ENCODE assay signal across 16 cellular contexts in the genomic region with DNA sequence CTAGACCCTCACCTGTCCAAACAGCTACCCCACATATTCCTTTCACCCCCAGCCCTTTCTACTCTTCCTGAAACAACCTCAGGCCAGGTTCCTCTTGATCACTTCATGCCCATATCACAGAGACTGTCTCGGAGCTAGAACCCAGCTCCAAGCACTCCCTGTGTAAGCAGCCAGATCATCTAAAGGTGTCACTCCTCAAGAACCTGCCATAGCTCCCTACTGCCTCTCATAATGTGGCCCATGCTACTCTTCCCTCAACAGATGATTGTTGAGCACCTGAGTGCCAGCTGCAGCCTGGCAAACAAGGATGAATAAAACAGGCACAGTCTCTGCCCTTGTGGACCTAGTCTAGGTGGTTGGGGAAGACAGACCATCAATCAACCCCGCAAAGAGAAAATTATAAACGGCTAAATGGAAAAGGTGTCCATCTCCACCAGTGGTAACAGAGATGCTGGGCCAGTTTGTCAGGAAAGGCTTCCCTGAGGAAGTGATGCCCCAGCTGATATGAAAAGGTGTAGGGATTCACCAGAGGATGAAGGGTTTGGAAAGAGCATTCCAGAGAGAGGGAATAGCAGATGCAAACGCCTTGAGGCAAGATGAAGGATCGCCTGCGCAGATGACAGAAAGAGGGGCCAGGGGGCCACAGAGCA. TPM values are rescaled to one million over a fixed set of nuclear protein-coding genes. Genes with fewer than 3 reads are reported as not detected.
DNase-seq lines count a peak whose midpoint lies in the region; TF ChIP-seq lines count a peak whose summit lies in the region.
"Had no signal": no experiment of that assay in that cellular context is flagged by ENCODE, and none has a peak within 500 bp of the region (broad histone marks: within the 10 kb centered on the region; RNA-seq: fewer than 3 reads in every experiment).

No MANE protein-coding gene starts in this region.

- H3K4me1 ChIP-seq in skeletal muscle satellite cell (ENCODE audit: control insufficient read depth, insufficient read depth, low read length) (peaks cover 29% of the 10 kb centered on the region), GM23248 (ENCODE audit: insufficient read depth) (no peaks in the 10 kb centered on the region)
- H3K4me1 ChIP-seq: colonic mucosa had no signal

- TF ChIP-seq CTCF in SU-DHL-6 (IDR thresholded peaks at IDR 0.05; ENCODE audit: insufficient read depth, low read length, poor library complexity, severe bottlenecking) = no peak

- H3K9ac ChIP-seq in SU-DHL-6 (ENCODE audit: low read length) (peak overlapping the region; percentile 22), skeletal muscle satellite cell (ENCODE audit: low read depth, low read length) (no peak overlapping the region), GM23248 (no peak overlapping the region)

- no peak overlapping the region for H3K4me3 Mint-ChIP-seq in activated T-cell treated with anti-CD3 and anti-CD28 coated beads, Interleukin-2, amount 50 U/mL, for 24 hours
- peak overlapping the region; percentile 36 to 81 (median 48) for H3K4me3 Mint-ChIP-seq in immature natural killer cell
- H3K4me3 Mint-ChIP-seq: activated naive CD4-positive, alpha-beta T cell treated with anti-CD3 and anti-CD28 coated beads, Interleukin-2, amount 10 ng/mL, durations not matched to agents 7 days and 5 days had no signal

- no peak overlapping the region for H2AFZ ChIP-seq in SU-DHL-6 (ENCODE audit: low read depth, low read length, severe bottlenecking)
- H2AFZ ChIP-seq in GM23248 = no peak overlapping the region

- no peak for DNase-seq in activated T-cell treated with anti-CD3 and anti-CD28 coated beads, Interleukin-2, amount 50 U/mL, for 24 hours
- DNase-seq in activated T-cell treated with anti-CD3 and anti-CD28 coated beads, Interleukin-2, amount 50 U/mL, for 48 hours = no peak
- DNase-seq in immature natural killer cell = no peak
- no peak for DNase-seq in occipital lobe (lab: John Stamatoyannopoulos, UW)
- DNase-seq in DMS 273 treated with DMSO at 0.1 percent for 48 hours (lab: John Stamatoyannopoulos, UW) = no peak
- DNase-seq in GM23248 = no peak
- DNase-seq: activated CD8-positive, alpha-beta memory T cell treated with anti-CD3 and anti-CD28 coated beads for 24 hours; activated naive CD4-positive, alpha-beta T cell treated with anti-CD3 and anti-CD28 coated beads, Interleukin-2, amount 10 ng/mL, durations not matched to agents 7 days and 5 days; colonic mucosa; NCI-H345; ovary; Peyer's patch had no signal

- no peaks in the 10 kb centered on the region for H3K9me3 Mint-ChIP-seq in activated T-cell treated with anti-CD3 and anti-CD28 coated beads, Interleukin-2, amount 50 U/mL, for 24 hours
- no peaks in the 10 kb centered on the region for H3K9me3 Mint-ChIP-seq in immature natural killer cell
- H3K9me3 Mint-ChIP-seq: activated naive CD4-positive, alpha-beta T cell treated with anti-CD3 and anti-CD28 coated beads, Interleukin-2, amount 10 ng/mL, durations not matched to agents 7 days and 5 days had no signal

- H3K4me3 ChIP-seq in SU-DHL-6 (ENCODE audit: insufficient read depth, low read length, poor library complexity, severe bottlenecking) (no peak overlapping the region), skeletal muscle satellite cell (ENCODE audit: low read length) (no peak overlapping the region), GM23248 (no peak overlapping the region)
- H3K4me3 ChIP-seq: colonic mucosa, ovary, Peyer's patch had no signal

- peak overlapping the region; percentile 46 for H3K27ac Mint-ChIP-seq in activated T-cell treated with anti-CD3 and anti-CD28 coated beads, Interleukin-2, amount 50 U/mL, for 24 hours
- peak overlapping the region; percentile 65 to 88 (median 83) for H3K27ac Mint-ChIP-seq in immature natural killer cell
- H3K27ac Mint-ChIP-seq: activated naive CD4-positive, alpha-beta T cell treated with anti-CD3 and anti-CD28 coated beads, Interleukin-2, amount 10 ng/mL, durations not matched to agents 7 days and 5 days had no signal

- peaks cover 6% of the 10 kb centered on the region; the same call in 1 of the 2 replicates for H3K36me3 ChIP-seq in SU-DHL-6 (ENCODE audit: low read length)
- H3K36me3 ChIP-seq in skeletal muscle satellite cell (ENCODE audit: insufficient read depth, low read length) = no peaks in the 10 kb centered on the region
- no peaks in the 10 kb centered on the region for H3K36me3 ChIP-seq in GM23248 (ENCODE audit: low read depth)
- H3K36me3 ChIP-seq: colonic mucosa, ovary, Peyer's patch had no signal

- H3K27me3 Mint-ChIP-seq in activated T-cell treated with anti-CD3 and anti-CD28 coated beads, Interleukin-2, amount 50 U/mL, for 24 hours = no peaks in the 10 kb centered on the region
- H3K27me3 Mint-ChIP-seq in immature natural killer cell (ENCODE audit: low read depth in 3 of 3) = peaks cover 0 to 4% (median 0%) of the 10 kb centered on the region in 3 donors
- H3K27me3 Mint-ChIP-seq: activated naive CD4-positive, alpha-beta T cell treated with anti-CD3 and anti-CD28 coated beads, Interleukin-2, amount 10 ng/mL, durations not matched to agents 7 days and 5 days had no signal

- peaks cover 70% of the 10 kb centered on the region for H3K4me1 Mint-ChIP-seq in activated T-cell treated with anti-CD3 and anti-CD28 coated beads, Interleukin-2, amount 50 U/mL, for 24 hours (ENCODE audit: low read depth)
- H3K4me1 Mint-ChIP-seq in immature natural killer cell = peaks cover 76 to 96% of the 10 kb centered on the region in 2 donors

- H3K4me2 ChIP-seq in SU-DHL-6 (ENCODE audit: low read depth, low read length, poor library complexity, severe bottlenecking) (peak overlapping the region; percentile 31), skeletal muscle satellite cell (ENCODE audit: low read length) (peak overlapping the region; percentile 40), GM23248 (ENCODE audit: unreplicated experiment) (no peak overlapping the region)

- H3K79me2 ChIP-seq in SU-DHL-6 (ENCODE audit: insufficient read depth, low read length) (peaks cover 100% of the 10 kb centered on the region), GM23248 (ENCODE audit: insufficient read depth) (peaks cover 100% of the 10 kb centered on the region)

- H3F3A ChIP-seq in SU-DHL-6 (ENCODE audit: insufficient read depth) = peaks cover 24% of the 10 kb centered on the region; the same call in 1 of the 2 replicates
- H3F3A ChIP-seq in GM23248 (ENCODE audit: insufficient read depth) = no peaks in the 10 kb centered on the region

- H3K9me3 ChIP-seq in SU-DHL-6 (ENCODE audit: insufficient read depth, low read length) (no peaks in the 10 kb centered on the region), skeletal muscle satellite cell (replicated peaks; ENCODE audit: low read length) (no peaks in the 10 kb centered on the region), GM23248 (ENCODE audit: low read depth) (no peaks in the 10 kb centered on the region)
- H3K9me3 ChIP-seq: colonic mucosa, ovary, Peyer's patch had no signal

- H3K9me2 ChIP-seq in SU-DHL-6 (replicated peaks; ENCODE audit: insufficient read depth, low read length) (no peaks in the 10 kb centered on the region), GM23248 (ENCODE audit: insufficient read depth) (no peaks in the 10 kb centered on the region)

- WGBS in GM23248 (ENCODE audit: low coverage in 1 of 2, low lambda C conversion rate in 2 of 2, missing lambda C conversion rate in 2 of 2), 2 experiments = 96 to 97% methylated on average over 6 of the region's 6 CpGs

- H3K27ac ChIP-seq in SU-DHL-6 (ENCODE audit: low read depth, low read length) (peak overlapping the region; percentile 67), GM23248 (no peak overlapping the region)
- H3K27ac ChIP-seq: colonic mucosa, Peyer's patch had no signal

- in situ Hi-C loops in GM23248 (cut with MboI) = no loop called here

- H4K20me1 ChIP-seq in SU-DHL-6 (ENCODE audit: low read depth, low read length) (peaks cover 5% of the 10 kb centered on the region; the same call in 1 of the 2 replicates), GM23248 (ENCODE audit: insufficient read depth) (0 out of 2 replicates have a peak, but pooled peaks cover 5% of the 10 kb centered on the region)

- H3K27me3 ChIP-seq in SU-DHL-6 (ENCODE audit: low read length) (no peaks in the 10 kb centered on the region), skeletal muscle satellite cell (ENCODE audit: control insufficient read depth, insufficient read depth, low read length) (no peaks in the 10 kb centered on the region), GM23248 (replicated peaks; ENCODE audit: insufficient read depth) (no peaks in the 10 kb centered on the region)
- H3K27me3 ChIP-seq: colonic mucosa, ovary, Peyer's patch had no signal

- peaks cover 21% of the 10 kb centered on the region for H3K36me3 Mint-ChIP-seq in activated T-cell treated with anti-CD3 and anti-CD28 coated beads, Interleukin-2, amount 50 U/mL, for 24 hours (ENCODE audit: low read depth)
- H3K36me3 Mint-ChIP-seq in immature natural killer cell = no peaks in the 10 kb centered on the region

RNA-seq across cellular contexts. Expression of a gene that starts 8.3 kb away (rescaled TPM):
- polyA plus RNA-seq in immature natural killer cell = 10 to 100 TPM; 14.5 to 28.8 (median 16.4) TPM
- 13.3 and 14.4 TPM in 2 replicates for total RNA-seq in skeletal muscle satellite cell (2012; rRNA removed)
- 11.4 TPM for total RNA-seq in occipital lobe
- total RNA-seq in GM23248 (2014; rRNA removed; shearing (Covaris generic)) = 3.1 and 9.0 TPM in 2 replicates
- polyA plus RNA-seq in GM23248 (2016; fragmentation: Nextera tagmentation; extraction: Ambion mirVana) = 23.4 and 28.6 TPM in 2 replicates

RNA-seq across cellular contexts. Expression of a gene that starts 32.5 kb away (rescaled TPM):
- under 1 TPM in 1 of 3 donors, not detected in 2; 0.25 TPM for polyA plus RNA-seq in immature natural killer cell
- 0.25 TPM in 1 of 2 replicates, not detected in the other for total RNA-seq in skeletal muscle satellite cell (2012; rRNA removed)
- not detected for total RNA-seq in occipital lobe
- not detected in 2 replicates for total RNA-seq in GM23248 (2014; rRNA removed; shearing (Covaris generic))
- not detected in 2 replicates for polyA plus RNA-seq in GM23248 (2016; fragmentation: Nextera tagmentation; extraction: Ambion mirVana)
- total RNA-seq: colonic mucosa; ovary; Peyer's patch; T-helper 2 cell treated with Interferon-gamma antibody and Interleukin-4, amounts not matched to agents 100 ng/mL and 5 ng/mL, for 36 hours; urinary bladder had no signal
- polyA plus RNA-seq: ovary, urinary bladder had no signal

RNA-seq across cellular contexts. Expression of a gene that starts 32.7 kb away (rescaled TPM):
- polyA plus RNA-seq in immature natural killer cell (1 to 10 TPM in 1 of 3 donors, under 1 TPM in 1, not detected in 1; 0.80 to 1.2 TPM), GM23248 (2016; fragmentation: Nextera tagmentation; extraction: Ambion mirVana) (2.4 and 3.5 TPM in 2 replicates)
- total RNA-seq in skeletal muscle satellite cell (2012; rRNA removed) = 3.7 and 3.8 TPM in 2 replicates
- 2.8 TPM for total RNA-seq in occipital lobe
- 4.2 and 5.1 TPM in 2 replicates for total RNA-seq in GM23248 (2014; rRNA removed; shearing (Covaris generic))
